ENCODE assay signal across 1 cellular context in the genomic region with DNA sequence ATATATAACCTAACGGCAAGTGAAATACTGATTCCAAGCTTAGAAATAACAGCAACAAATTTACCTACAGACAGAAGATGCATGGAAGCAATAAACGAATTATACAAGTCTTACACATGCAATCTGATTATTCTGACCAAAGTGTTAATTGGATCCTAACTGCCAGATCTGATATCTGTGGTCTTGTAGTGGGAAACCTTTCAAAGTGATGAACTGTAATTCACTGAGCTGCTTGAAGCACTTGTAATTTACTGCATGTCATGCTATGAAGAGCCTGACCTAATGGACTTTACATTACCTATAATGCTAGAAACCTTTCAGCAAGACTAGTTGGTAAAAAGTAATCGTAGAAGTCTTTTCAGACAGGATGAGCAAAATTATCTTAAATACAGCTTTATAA.
A peak's percentile ranks its signal among the peaks of the same experiment; 100 is the strongest.
TF ChIP-seq lines count a peak whose summit lies in the region.

No MANE protein-coding gene starts in this region.

TF ChIP-seq in K562, 482 proteins besides CTCF, POLR2A, EP300 and RAD21 (continued from another document):
- TF ChIP-seq BCLAF1 (IDR thresholded peaks at IDR 0.05; ENCODE audit: borderline replicate concordance in 1 of 2, control insufficient read depth in 1 of 2, low read depth in 2 of 2, low read length in 1 of 2) (no peak), SAFB (IDR thresholded peaks at IDR 0.05; ENCODE audit: borderline replicate concordance, low read depth, low read length) (0 out of 2 replicates have a peak, but pooled peaks have one; percentile 10), SREBF1 (IDR thresholded peaks at IDR 0.05; ENCODE audit: borderline replicate concordance, low read depth, low read length) (no peak)
